In the genomic region with DNA sequence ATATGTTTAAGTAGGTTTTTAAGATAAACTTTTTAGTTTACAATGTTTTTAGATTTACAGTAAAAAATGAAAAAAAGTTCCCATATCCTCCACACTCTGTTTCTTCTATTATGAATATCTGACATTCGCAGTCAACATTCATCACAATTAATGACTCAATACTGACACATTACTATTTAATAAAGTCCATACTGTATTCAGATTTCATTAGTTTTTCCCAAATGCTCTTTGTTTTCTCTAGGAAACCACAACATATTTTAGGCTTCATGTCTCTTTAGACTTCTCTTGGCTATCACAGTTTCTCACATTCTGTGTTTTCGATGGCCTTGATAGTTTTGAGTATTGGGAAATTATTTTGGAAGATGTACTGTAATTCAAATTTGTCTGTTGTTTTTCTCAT, we compare ENCODE assay signal across 18 cellular contexts.
DNase-seq lines count a peak whose midpoint lies in the region; FAIRE-seq and TF ChIP-seq lines count a peak whose summit lies in the region.
"Had no signal": no experiment of that assay in that cellular context is flagged by ENCODE, and none has a peak within 500 bp of the region (broad histone marks: within the 10 kb centered on the region; RNA-seq: fewer than 3 reads in every experiment).

No MANE protein-coding gene starts in this region.

- BruUV-seq in endothelial cell of umbilical vein (replicated peaks; lab: Mats Ljungman, UMichigan): no TSS peak

- no peak overlapping the region for H3K4me2 ChIP-seq in SK-N-SH
- H3K4me2 ChIP-seq in endothelial cell of umbilical vein (ENCODE audit: insufficient read depth, low read length): no peak overlapping the region
- H3K4me2 ChIP-seq: A549; BLaER1 treated with 17β-estradiol and CSF1 and Interleukin-3, amounts not matched to agents 10 nM and 100 nM had no signal

- H3K36me3 ChIP-seq in SK-N-SH (replicated peaks in 1 of 2; ENCODE audit: control insufficient read depth in 1 of 2, insufficient read depth in 2 of 2, low read length in 1 of 2) (no peaks in the 10 kb centered on the region), endothelial cell of umbilical vein (ENCODE audit: control insufficient read depth in 2 of 2, extremely low read depth in 1 of 2, insufficient read depth in 2 of 2, low read length in 2 of 2) (no peaks in the 10 kb centered on the region)
- H3K36me3 ChIP-seq: BLaER1 treated with 17β-estradiol and CSF1 and Interleukin-3, amounts not matched to agents 10 nM and 100 nM had no signal

- no peaks in the 10 kb centered on the region for H3K27me3 ChIP-seq in SK-N-SH (ENCODE audit: insufficient read depth)
- no peaks in the 10 kb centered on the region for H3K27me3 ChIP-seq in endothelial cell of umbilical vein (ENCODE audit: control insufficient read depth in 2 of 2, insufficient read depth in 2 of 2, low read length in 2 of 2)
- H3K27me3 ChIP-seq: BLaER1 treated with 17β-estradiol and CSF1 and Interleukin-3, amounts not matched to agents 10 nM and 100 nM had no signal

- CTCF ChIA-PET in SK-N-SH (lab: Yijun Ruan, JAX) (interaction anchor here (0.7 kb wide), 1 partner anchor 1802 kb away, joined by 3 read pairs; no protein-coding TSS in a partner anchor), endothelial cell of umbilical vein (lab: Charles Lee) (interaction anchor here (2.1 kb wide), 1 partner anchor 9 kb away, joined by 7 read pairs; no protein-coding TSS in a partner anchor)

- H3F3A ChIP-seq in SK-N-SH (replicated peaks; ENCODE audit: insufficient read depth): peaks cover 5% of the 10 kb centered on the region

- H3K9me2 ChIP-seq in SK-N-SH: 0 out of 2 replicates have a peak, but pooled peaks cover 6% of the 10 kb centered on the region

- H2AFZ ChIP-seq in SK-N-SH (ENCODE audit: low read depth) (no peak overlapping the region), endothelial cell of umbilical vein (ENCODE audit: low read depth, low read length) (no peak overlapping the region)

- TF ChIP-seq RAD21 in SK-N-SH (IDR thresholded peaks at IDR 0.05; ENCODE audit: low read length): no peak

- WGBS in SK-N-SH (ENCODE audit: low lambda C conversion rate): 64% methylated on average over 2 of the region's 2 CpGs

- peak overlapping the region in 1 of 2 experiments; percentile 39; a peak in 2 of 4 replicates for H3K27ac ChIP-seq in SK-N-SH (ENCODE audit: low read depth in 2 of 2, low read length in 1 of 2)
- no peak overlapping the region for H3K27ac ChIP-seq in endothelial cell of umbilical vein (ENCODE audit: insufficient read depth, low read depth, low read length)
- H3K27ac ChIP-seq: A549; BLaER1 treated with 17β-estradiol and CSF1 and Interleukin-3, amounts not matched to agents 10 nM and 100 nM had no signal

- no peak overlapping the region for H3K4me3 ChIP-seq in SK-N-SH (ENCODE audit: low read depth in 2 of 2, low read length in 1 of 2)
- H3K4me3 ChIP-seq in endothelial cell of umbilical vein (replicated peaks in 1 of 3; ENCODE audit: insufficient read depth in 1 of 3, low read depth in 1 of 3, low read length in 3 of 3): no peak overlapping the region
- H3K4me3 ChIP-seq: A549; BLaER1 treated with 17β-estradiol and CSF1 and Interleukin-3, amounts not matched to agents 10 nM and 100 nM had no signal

- no peak for TF ChIP-seq POLR2A in endothelial cell of umbilical vein (IDR thresholded peaks at IDR 0.05; ENCODE audit: low read depth, low read length)

- peak; percentile 16 for DNase-seq in GM03348 (ENCODE audit: low spot score)
- DNase-seq in SK-N-SH: no peak
- DNase-seq in endothelial cell of umbilical vein (ENCODE audit: low read depth, low spot score): no peak
- peak; percentile 17 for DNase-seq in foreskin melanocyte
- DNase-seq in kidney tubule cell (ENCODE audit: low spot score): no peak
- no peak for DNase-seq in COR-L47 (lab: John Stamatoyannopoulos, UW)
- DNase-seq in HT-29 (ENCODE audit: low spot score): no peak
- no peak for DNase-seq in UCSD-AML1 (lab: John Stamatoyannopoulos, UW; ENCODE audit: unreplicated experiment)
- DNase-seq: Calu3; CD4-positive, CD25-positive, alpha-beta regulatory T cell; DMS 273 treated with DMSO at 0.1 percent for 48 hours; DMS79 treated with DMSO at 0.1 percent for 48 hours; GDM1; HCEC 1CT; KG1 had no signal

- H3K9me1 ChIP-seq in endothelial cell of umbilical vein (replicated peaks; ENCODE audit: control insufficient read depth, extremely low read depth, insufficient read depth, low read length): no peaks in the 10 kb centered on the region

- intact Hi-C loops in endothelial cell of umbilical vein (cut with micrococcal nuclease): no loop called here

- H3K4me1 ChIP-seq in SK-N-SH (ENCODE audit: control insufficient read depth in 1 of 2, insufficient read depth in 2 of 2, low read depth in 1 of 2, low read length in 1 of 2) (peaks cover 0 to 12% of the 10 kb centered on the region in 2 experiments; a peak in 2 of 4 replicates), endothelial cell of umbilical vein (ENCODE audit: control insufficient read depth, extremely low read depth, insufficient read depth, low read length) (no peaks in the 10 kb centered on the region)
- H3K4me1 ChIP-seq: A549 had no signal

- H3K79me2 ChIP-seq in SK-N-SH (ENCODE audit: insufficient read depth) (no peaks in the 10 kb centered on the region), endothelial cell of umbilical vein (ENCODE audit: control insufficient read depth, insufficient read depth, low read length) (no peaks in the 10 kb centered on the region)

- TF ChIP-seq EP300 in SK-N-SH (IDR thresholded peaks at IDR 0.05; ENCODE audit: borderline replicate concordance in 1 of 2, low read depth in 1 of 2, low read length in 1 of 2): no peak

- H4K20me1 ChIP-seq in SK-N-SH (ENCODE audit: insufficient read depth) (no peaks in the 10 kb centered on the region), endothelial cell of umbilical vein (replicated peaks; ENCODE audit: control insufficient read depth, extremely low read depth, insufficient read depth, low read length) (no peaks in the 10 kb centered on the region)
- H4K20me1 ChIP-seq: BLaER1 treated with 17β-estradiol and CSF1 and Interleukin-3, amounts not matched to agents 10 nM and 100 nM had no signal

- no peak overlapping the region for H3K9ac ChIP-seq in SK-N-SH
- H3K9ac ChIP-seq in endothelial cell of umbilical vein (replicated peaks; ENCODE audit: extremely low read depth, insufficient read depth, low read length): no peak overlapping the region
- H3K9ac ChIP-seq: BLaER1 treated with 17β-estradiol and CSF1 and Interleukin-3, amounts not matched to agents 10 nM and 100 nM had no signal

- FAIRE-seq in endothelial cell of umbilical vein (lab: Jason Lieb, UNC): peak; percentile 26
- FAIRE-seq: A549, GM19239 had no signal

- POLR2A ChIA-PET in SK-N-SH (lab: Yijun Ruan, JAX): no interaction called here
- POLR2A ChIA-PET in endothelial cell of umbilical vein (lab: Charles Lee): no interaction called here

- TF ChIP-seq CTCF in SK-N-SH (IDR thresholded peaks at IDR 0.05) (no peak), endothelial cell of umbilical vein (IDR thresholded peaks at IDR 0.05; ENCODE audit: extremely low read depth in 1 of 2, insufficient read depth in 1 of 2, low read depth in 1 of 2, low read length in 2 of 2) (no peak)

- H3K9me3 ChIP-seq in SK-N-SH (no peaks in the 10 kb centered on the region), endothelial cell of umbilical vein (replicated peaks; ENCODE audit: control insufficient read depth, insufficient read depth, low read length) (no peaks in the 10 kb centered on the region)
- H3K9me3 ChIP-seq: A549; BLaER1 treated with 17β-estradiol and CSF1 and Interleukin-3, amounts not matched to agents 10 nM and 100 nM had no signal

- dilution Hi-C loops in endothelial cell of umbilical vein (cut with MboI; ENCODE audit: extremely low pct_ligation_motif_present, low sequenced_read_pairs): no loop called here

TF ChIP-seq in SK-N-SH, 30 proteins besides CTCF, POLR2A, EP300 and RAD21 (continues in another document):
- TF ChIP-seq, protein P1, sequence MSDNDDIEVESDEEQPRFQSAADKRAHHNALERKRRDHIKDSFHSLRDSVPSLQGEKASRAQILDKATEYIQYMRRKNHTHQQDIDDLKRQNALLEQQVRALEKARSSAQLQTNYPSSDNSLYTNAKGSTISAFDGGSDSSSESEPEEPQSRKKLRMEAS (IDR thresholded peaks at IDR 0.05; ENCODE audit: low read depth): no peak
- TF ChIP-seq MEF2A (IDR thresholded peaks at IDR 0.05; ENCODE audit: borderline replicate concordance, low read depth) (no peak), NRF1 (IDR thresholded peaks at IDR 0.05; ENCODE audit: low read depth, low read length) (no peak), GABPA (IDR thresholded peaks at IDR 0.05; ENCODE audit: low read depth) (no peak)
- TF ChIP-seq, protein P2, sequence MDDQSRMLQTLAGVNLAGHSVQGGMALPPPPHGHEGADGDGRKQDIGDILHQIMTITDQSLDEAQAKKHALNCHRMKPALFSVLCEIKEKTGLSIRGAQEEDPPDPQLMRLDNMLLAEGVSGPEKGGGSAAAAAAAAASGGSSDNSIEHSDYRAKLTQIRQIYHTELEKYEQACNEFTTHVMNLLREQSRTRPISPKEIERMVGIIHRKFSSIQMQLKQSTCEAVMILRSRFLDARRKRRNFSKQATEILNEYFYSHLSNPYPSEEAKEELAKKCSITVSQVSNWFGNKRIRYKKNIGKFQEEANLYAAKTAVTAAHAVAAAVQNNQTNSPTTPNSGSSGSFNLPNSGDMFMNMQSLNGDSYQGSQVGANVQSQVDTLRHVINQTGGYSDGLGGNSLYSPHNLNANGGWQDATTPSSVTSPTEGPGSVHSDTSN (IDR thresholded peaks at IDR 0.05): peak; percentile 45; the same call in 1 of the 2 replicates

TF ChIP-seq in endothelial cell of umbilical vein, 7 proteins besides CTCF, POLR2A, EP300 and RAD21:
- TF ChIP-seq GATA2 (IDR thresholded peaks at IDR 0.05; ENCODE audit: insufficient read depth, insufficient read length, low read depth, low read length): no peak
- peak; percentile 34 for TF ChIP-seq FOS (IDR thresholded peaks at IDR 0.05; ENCODE audit: borderline replicate concordance, insufficient read depth, low read length)

Comparison
In these comparisons a context has a peak if more than half of its experiments do, and no peak if none do; other contexts are left out.
1. DNase-seq: peak in GM03348 (single experiment) and foreskin melanocyte (single experiment); none in SK-N-SH (single experiment), endothelial cell of umbilical vein (single experiment), kidney tubule cell (single experiment), COR-L47 (single experiment), HT-29 (single experiment) and UCSD-AML1 (single experiment).